In genomic region chr12:28191018-28191595, GRCh38 we compare ENCODE assay signal across 8 cellular contexts. TPM values are rescaled to one million over a fixed set of nuclear protein-coding genes. Genes with fewer than 3 reads are reported as not detected.
DNase-seq lines count a peak whose midpoint lies in the region; ATAC-seq and TF ChIP-seq lines count a peak whose summit lies in the region.

No MANE protein-coding gene starts in this region.

- no peaks in the 10 kb centered on the region for H4K20me1 ChIP-seq in OCI-LY7 (ENCODE audit: insufficient read depth, low read length)

- H2AFZ ChIP-seq in OCI-LY7 (ENCODE audit: low read length) = peak overlapping the region; percentile 100

- no peaks in the 10 kb centered on the region for H3K4me1 ChIP-seq in ES-I3 (ENCODE audit: insufficient read depth, low read length)
- H3K4me1 ChIP-seq in OCI-LY7 (ENCODE audit: insufficient read depth, low read length, poor library complexity, severe bottlenecking) = peaks cover 15% of the 10 kb centered on the region
- H3K4me1 ChIP-seq in right atrium auricular region = peaks cover 0 to 13% of the 10 kb centered on the region in 2 donors

- H3K36me3 ChIP-seq in ES-I3 (ENCODE audit: insufficient read depth, low read length) = no peaks in the 10 kb centered on the region
- peaks cover 4% of the 10 kb centered on the region; the same call in 1 of the 2 replicates for H3K36me3 ChIP-seq in OCI-LY7 (ENCODE audit: insufficient read depth, low read length)
- H3K36me3 ChIP-seq in right atrium auricular region = no peaks in the 10 kb centered on the region

- H3K9me2 ChIP-seq in OCI-LY7 (ENCODE audit: insufficient read depth, low read length) = no peaks in the 10 kb centered on the region

- peak; percentile 42 to 57 for ATAC-seq in activated naive CD4-positive, alpha-beta T cell treated with anti-CD3 and anti-CD28 coated beads, Interleukin-2, amount 50 U/mL, for 72 hours
- ATAC-seq in sciatic nerve = peak; percentile 72

- H3K9me3 Mint-ChIP-seq in activated naive CD4-positive, alpha-beta T cell treated with anti-CD3 and anti-CD28 coated beads, Interleukin-2, amount 50 U/mL, for 72 hours = peaks cover 5 to 31% of the 10 kb centered on the region in 2 donors

- H3K9me3 ChIP-seq in ES-I3 (ENCODE audit: control insufficient read depth, insufficient read depth, low read length) (no peaks in the 10 kb centered on the region; the same call in 1 of the 2 replicates), OCI-LY7 (ENCODE audit: low read length) (no peaks in the 10 kb centered on the region), right atrium auricular region (no peaks in the 10 kb centered on the region)

- peak overlapping the region; percentile 49 for H3K27ac ChIP-seq in OCI-LY7 (ENCODE audit: low read depth, low read length, poor library complexity, severe bottlenecking)
- H3K27ac ChIP-seq in right atrium auricular region = peak overlapping the region; percentile 98

- no peaks in the 10 kb centered on the region for H3K27me3 ChIP-seq in right atrium auricular region

- H3K4me3 ChIP-seq in OCI-LY7 (ENCODE audit: low read depth, low read length, poor library complexity, severe bottlenecking) (peak overlapping the region; percentile 83), right atrium auricular region (peak overlapping the region; percentile 91 to 92)

- BruUV-seq in OCI-LY7 (replicated peaks; lab: Mats Ljungman, UMichigan) = no TSS peak

- peak overlapping the region; percentile 82 for H3K4me2 ChIP-seq in OCI-LY7 (ENCODE audit: low read length)

- CTCF ChIA-PET in OCI-LY7 (lab: Charles Lee; ENCODE audit: unreplicated experiment) = no interaction called here

- POLR2A ChIA-PET in OCI-LY7 (lab: Charles Lee) = interaction anchor here (0.6 to 0.7 kb wide), 3 partner anchors 31 to 318 kb away, joined by 3 read pairs; no protein-coding TSS in a partner anchor

- peak overlapping the region; percentile 99 to 100 for H3K27ac Mint-ChIP-seq in activated naive CD4-positive, alpha-beta T cell treated with anti-CD3 and anti-CD28 coated beads, Interleukin-2, amount 50 U/mL, for 72 hours

- no peak for TF ChIP-seq CTCF in OCI-LY7 (conservative IDR thresholded peaks at IDR 0.05; ENCODE audit: low read length)
- no peak for TF ChIP-seq CTCF in right atrium auricular region (IDR thresholded peaks at IDR 0.05)

- peaks cover 28% of the 10 kb centered on the region; the same call in 1 of the 2 replicates for H3K79me2 ChIP-seq in OCI-LY7 (ENCODE audit: insufficient read depth, low read depth, low read length)

- H3K36me3 Mint-ChIP-seq in activated naive CD4-positive, alpha-beta T cell treated with anti-CD3 and anti-CD28 coated beads, Interleukin-2, amount 50 U/mL, for 72 hours = peaks cover 33 to 54% of the 10 kb centered on the region in 2 donors

- intact Hi-C loops in OCI-LY7 (cut with micrococcal nuclease; ENCODE audit: unreplicated experiment) (loop anchor here (10.0 kb wide), 1 partner anchor 476 kb away; the partner anchor contains the start of gene MRPS35), sciatic nerve (cut with DNase I) (no loop called here)

- peak overlapping the region; percentile 66 for H3K9ac ChIP-seq in ES-I3 (ENCODE audit: low read depth, low read length)

- DNase-seq in HCEC 1CT (peak; percentile 66), OCI-LY7 (ENCODE audit: low spot score) (peak; percentile 6), right atrium auricular region (ENCODE audit: low spot score) (peak; percentile 73), sciatic nerve (ENCODE audit: low spot score) (no peak), NCI-H774 (lab: John Stamatoyannopoulos, UW) (no peak), islet precursor cell (no peak)
- DNase-seq in activated naive CD4-positive, alpha-beta T cell treated with anti-CD3 and anti-CD28 coated beads, Interleukin-2, amount 50 U/mL, for 72 hours (ENCODE audit: low spot score in 2 of 2) = peak in 1 of 2 donors; percentile 31

RNA-seq across cellular contexts. Expression of gene CCDC91, which starts 0.9 kb away (rescaled TPM):
- 15.8 and 17.7 TPM in 2 replicates for total RNA-seq in OCI-LY7 (2014; rRNA removed; shearing (Covaris generic))
- 23.8 and 26.2 TPM in 2 replicates for total RNA-seq in OCI-LY7 (2022)
- total RNA-seq in activated naive CD4-positive, alpha-beta T cell treated with anti-CD3 and anti-CD28 coated beads, Interleukin-2, amount 50 U/mL, for 72 hours = 10 to 100 TPM; 13.6 to 25.5 TPM
- total RNA-seq in right atrium auricular region = 10 to 100 TPM; 33.6 to 36.1 TPM
- 35.8 TPM for total RNA-seq in sciatic nerve

Comparison
In these comparisons a context has a peak if more than half of its experiments do, and no peak if none do; other contexts are left out.
1. DNase-seq: peak in HCEC 1CT (single experiment), OCI-LY7 (single experiment) and right atrium auricular region (single experiment); none in sciatic nerve (single experiment), NCI-H774 (single experiment) and islet precursor cell (single experiment).